In the genomic region with DNA sequence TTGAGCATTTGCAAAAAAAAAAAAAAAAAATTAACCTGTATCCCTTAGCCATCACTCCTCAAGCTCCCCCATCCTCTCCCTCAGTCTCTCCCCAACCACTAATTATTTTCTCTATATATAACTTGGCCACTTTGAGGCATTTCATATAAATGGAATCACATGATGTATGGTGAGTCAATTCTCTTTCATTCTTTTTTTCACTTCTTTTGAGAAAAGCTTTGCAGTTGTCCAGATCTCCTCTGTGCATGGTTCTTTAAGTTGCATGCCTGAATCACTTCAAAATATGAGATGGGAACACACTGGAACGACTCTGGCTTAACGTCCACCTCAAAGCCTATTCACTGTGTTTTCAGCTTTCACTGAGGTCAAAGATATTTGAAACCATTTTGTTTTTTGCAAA, we compare ENCODE assay signal across 24 cellular contexts.
"Had no signal": no experiment of that assay in that cellular context is flagged by ENCODE, and none has a peak within 500 bp of the region (broad histone marks: within the 10 kb centered on the region; RNA-seq: fewer than 3 reads in every experiment).

No MANE protein-coding gene starts in this region.

- ATAC-seq: effector memory CD8-positive, alpha-beta T cell; esophagus mucosa; gastrocnemius medialis; heart right ventricle; left cardiac atrium; left lung; left ventricle myocardium superior; lower lobe of right lung; mucosa of descending colon had no signal

- FAIRE-seq: endometrium, islet of Langerhans, keratinocyte had no signal

- H3K9me3 ChIP-seq: colonic mucosa, esophagus squamous epithelium, gastrocnemius medialis, left lung, lower lobe of right lung, mucosa of descending colon had no signal

- H3K36me3 ChIP-seq: colonic mucosa, esophagus squamous epithelium, gastrocnemius medialis, heart right ventricle, left lung, lower lobe of right lung had no signal

- H3K4me3 ChIP-seq: colonic mucosa, esophagus squamous epithelium, gastrocnemius medialis, heart right ventricle, left lung, lower lobe of right lung, mucosa of descending colon had no signal

- DNase-seq: cerebellar nuclear complex; colonic mucosa; cortex of kidney; effector CD8-positive, alpha-beta T cell; effector memory CD8-positive, alpha-beta T cell; endodermal cell; erythroblast; esophagus squamous epithelium; foreskin melanocyte; gastrocnemius medialis; glutamatergic neuron; heart right ventricle; hippocampal formation; left cardiac atrium; left ventricle myocardium superior; lower lobe of right lung; mesenchymal stem cell; mucosa of descending colon had no signal

- H3K4me1 ChIP-seq: colonic mucosa, gastrocnemius medialis, left lung had no signal

- H3K27me3 ChIP-seq: colonic mucosa, left lung had no signal

- H3K27ac ChIP-seq: colonic mucosa, epithelial cell of prostate, esophagus squamous epithelium, gastrocnemius medialis, heart right ventricle, left lung, lower lobe of right lung had no signal
